ENCODE assay signal across 8 cellular contexts in the genomic region with DNA sequence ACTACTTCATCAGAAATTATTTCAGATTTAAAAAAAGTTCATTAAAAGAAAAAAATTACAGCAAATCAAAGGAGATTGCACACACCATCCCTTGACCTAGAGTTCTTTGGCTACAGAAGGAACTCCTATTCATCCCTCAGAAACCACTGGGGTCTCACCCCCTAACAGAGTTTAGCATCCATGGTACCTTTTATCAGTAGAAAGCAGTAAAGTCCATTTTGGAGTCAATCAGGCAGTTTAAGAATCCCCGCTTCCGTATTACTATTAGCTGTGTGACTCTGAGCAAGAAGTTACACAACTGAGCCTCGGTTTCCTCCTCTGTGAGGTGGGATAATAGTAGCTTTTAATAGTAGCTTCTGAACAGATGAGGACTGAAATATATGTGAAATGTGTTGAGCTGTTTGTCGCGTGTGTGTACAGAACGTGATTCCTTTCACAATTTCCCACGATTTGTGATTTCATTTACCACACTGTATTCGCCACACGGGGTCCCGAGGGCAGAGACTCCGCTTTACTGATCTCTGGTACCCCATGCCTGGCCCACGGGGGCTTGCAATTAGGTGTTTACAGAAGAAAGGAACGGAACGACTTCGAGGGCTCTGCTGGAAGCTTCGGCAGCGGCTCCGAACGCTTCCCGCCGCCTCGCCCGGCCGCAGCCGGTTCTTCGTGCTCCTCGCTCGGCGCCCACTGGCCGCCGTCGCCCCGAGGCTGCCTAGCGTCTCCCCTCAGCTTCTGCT.
DNase-seq lines count a peak whose midpoint lies in the region; ATAC-seq, FAIRE-seq and TF ChIP-seq lines count a peak whose summit lies in the region.

No MANE protein-coding gene starts in this region.

- H3K9me3 Mint-ChIP-seq in Calu3 (ENCODE audit: low read depth, unreplicated experiment), result no peaks in the 10 kb centered on the region
- H3K9me3 Mint-ChIP-seq in activated T-cell treated with anti-CD3 and anti-CD28 coated beads, Interleukin-2, amount 50 U/mL, for 24 hours, result no peaks in the 10 kb centered on the region

- no peaks in the 10 kb centered on the region for H3K27me3 Mint-ChIP-seq in Calu3 (ENCODE audit: unreplicated experiment)
- peaks cover 48% of the 10 kb centered on the region for H3K27me3 Mint-ChIP-seq in activated T-cell treated with anti-CD3 and anti-CD28 coated beads, Interleukin-2, amount 50 U/mL, for 24 hours

- TF ChIP-seq CTCF in Calu3 (IDR thresholded peaks at IDR 0.05; ENCODE audit: unreplicated experiment) (no peak), pancreas (IDR thresholded peaks at IDR 0.05) (no peak)

- CTCF ChIA-PET in Calu3 (lab: Charles Lee), result interaction anchor here (0.7 to 2.3 kb wide), 5 partner anchors 73 to 138 kb away, joined by 3 to 16 read pairs (median 8); a partner anchor contains a TSS

- no peak for FAIRE-seq in pancreas (lab: Jason Lieb, UNC)

- peaks cover 57% of the 10 kb centered on the region for H3K4me1 Mint-ChIP-seq in Calu3 (ENCODE audit: low read depth, unreplicated experiment)
- H3K4me1 Mint-ChIP-seq in activated T-cell treated with anti-CD3 and anti-CD28 coated beads, Interleukin-2, amount 50 U/mL, for 24 hours (ENCODE audit: low read depth), result peaks cover 19% of the 10 kb centered on the region

- H3K27ac ChIP-seq in pancreas, result peak overlapping the region; percentile 25 to 77 (median 58)

- H3K9me3 ChIP-seq in pancreas, result no peaks in the 10 kb centered on the region

- ATAC-seq in pancreas (peak; percentile 6 to 33 (median 12)), GM21367 (IDR thresholded peaks at IDR 0.05; ENCODE audit: unreplicated experiment) (no peak), GM19395 (IDR thresholded peaks at IDR 0.05; ENCODE audit: unreplicated experiment) (no peak)

- H3K36me3 ChIP-seq in pancreas, result no peaks in the 10 kb centered on the region

- intact Hi-C loops in Calu3 (cut with micrococcal nuclease; ENCODE audit: unreplicated experiment) (loop anchor here (5.0 kb wide), 4 partner anchors 73 to 857 kb away; a partner anchor contains a TSS), pancreas (cut with DNase I) (loop anchor here in 2 of 3 donors (5.0 to 10.0 kb wide), 2 partner anchors 92 to 136 kb away; no protein-coding TSS in a partner anchor)

- no peaks in the 10 kb centered on the region for H3K27me3 ChIP-seq in pancreas

- BruUV-seq in Calu3 (replicated peaks; lab: Mats Ljungman, UMichigan), result no TSS peak

- DNase-seq in Calu3 (no peak), HuH-7 (ENCODE audit: low spot score) (peak; percentile 25), foreskin melanocyte (peak; percentile 27), pancreas (no peak), HPDE6-E6E7 (ENCODE audit: extremely low spot score) (no peak)
- DNase-seq in activated T-cell treated with anti-CD3 and anti-CD28 coated beads, Interleukin-2, amount 50 U/mL, for 24 hours, result no peak

- H3K36me3 Mint-ChIP-seq in Calu3 (ENCODE audit: insufficient read depth, unreplicated experiment), result peaks cover 28% of the 10 kb centered on the region
- H3K36me3 Mint-ChIP-seq in activated T-cell treated with anti-CD3 and anti-CD28 coated beads, Interleukin-2, amount 50 U/mL, for 24 hours (ENCODE audit: low read depth), result no peaks in the 10 kb centered on the region

- H3K27ac Mint-ChIP-seq in Calu3 (ENCODE audit: unreplicated experiment), result no peak overlapping the region
- H3K27ac Mint-ChIP-seq in activated T-cell treated with anti-CD3 and anti-CD28 coated beads, Interleukin-2, amount 50 U/mL, for 24 hours, result peak overlapping the region; percentile 45

- H3K4me3 Mint-ChIP-seq in Calu3 (ENCODE audit: low read depth, unreplicated experiment), result peak overlapping the region; percentile 75
- peak overlapping the region; percentile 71 for H3K4me3 Mint-ChIP-seq in activated T-cell treated with anti-CD3 and anti-CD28 coated beads, Interleukin-2, amount 50 U/mL, for 24 hours

- H3K4me3 ChIP-seq in pancreas, result peak overlapping the region; percentile 38 to 81 (median 53)

- 8% methylated on average over 34 of the region's 34 CpGs for WGBS in pancreas, 2 donors

- peaks cover 0 to 5% (median 3%) of the 10 kb centered on the region in 3 donors for H3K4me1 ChIP-seq in pancreas

Comparison
In these comparisons a context has a peak if more than half of its experiments do, and no peak if none do; other contexts are left out.
1. DNase-seq: peak in HuH-7 (single experiment) and foreskin melanocyte (single experiment); none in Calu3 (single experiment), activated T-cell treated with anti-CD3 and anti-CD28 coated beads, Interleukin-2, amount 50 U/mL, for 24 hours (single experiment), pancreas (0 of 6) and HPDE6-E6E7 (single experiment).
2. ATAC-seq: peak in pancreas (4 of 4); none in GM21367 (single experiment) and GM19395 (single experiment).